Comparison of ENCODE assay signal across 8 cellular contexts in the genomic region with DNA sequence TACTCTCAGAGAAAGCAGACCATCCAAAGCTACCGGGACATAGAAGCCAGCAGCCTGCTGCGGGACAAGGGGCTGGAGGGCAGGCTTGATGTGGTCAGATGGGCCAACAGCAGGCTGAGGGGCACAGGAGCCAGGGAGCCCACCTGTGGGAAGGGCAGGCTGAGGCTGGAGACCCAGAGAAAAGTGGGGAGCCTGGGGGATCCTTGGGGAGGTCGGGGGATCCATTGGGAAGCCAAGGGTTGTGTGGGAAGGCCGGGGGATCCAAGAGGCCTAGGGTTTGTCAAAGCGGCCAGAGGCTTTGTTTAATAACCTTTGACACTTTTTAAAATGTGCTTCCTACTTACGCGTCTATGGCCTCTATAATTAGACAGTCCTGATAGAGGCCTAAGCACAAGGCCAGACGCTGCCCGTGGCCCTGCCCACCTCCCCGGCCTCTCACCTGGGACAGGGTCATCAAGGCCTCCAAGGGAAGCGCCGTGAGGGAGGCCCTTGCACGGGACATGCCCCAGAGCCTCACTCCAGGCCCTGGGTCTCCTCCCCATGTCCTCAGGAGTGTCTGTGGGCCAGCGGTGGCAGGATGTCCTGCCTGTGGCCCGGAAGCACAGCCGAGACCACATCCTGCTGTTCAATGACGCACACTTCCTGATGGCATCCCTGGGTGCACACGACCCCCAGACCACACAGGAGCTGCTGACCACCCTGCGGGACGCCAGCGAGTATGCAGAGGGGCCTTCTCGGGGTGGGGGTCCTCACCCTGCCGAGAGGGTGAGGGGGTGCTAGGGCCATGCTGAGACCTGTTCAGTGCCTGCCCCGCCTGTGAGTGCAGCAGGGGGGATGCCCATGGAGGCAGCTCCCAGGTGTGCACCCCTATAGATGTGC. TPM values are rescaled to one million over a fixed set of nuclear protein-coding genes. Genes with fewer than 3 reads are reported as not detected.
A peak's percentile ranks its signal among the peaks of the same experiment; 100 is the strongest.
DNase-seq lines count a peak whose midpoint lies in the region; ATAC-seq, FAIRE-seq and TF ChIP-seq lines count a peak whose summit lies in the region.

No MANE protein-coding gene starts in this region.

- no peak overlapping the region for H3K4me3 ChIP-seq in uterus

- H3K27ac Mint-ChIP-seq in T-helper 1 cell treated with Interleukin-12 subunit alpha and Interleukin-12 subunit beta and Interleukin-4 antibody, amounts not matched to agents 30 μg/mL and 1 μg/mL, for 36 hours: peak overlapping the region; percentile 81
- H3K27ac Mint-ChIP-seq in activated naive CD4-positive, alpha-beta T cell treated with anti-CD3 and anti-CD28 coated beads for 36 hours: no peak overlapping the region

- peaks cover 4% of the 10 kb centered on the region for H3K9me3 Mint-ChIP-seq in T-helper 1 cell treated with Interleukin-12 subunit alpha and Interleukin-12 subunit beta and Interleukin-4 antibody, amounts not matched to agents 30 μg/mL and 1 μg/mL, for 36 hours
- peaks cover 1% of the 10 kb centered on the region for H3K9me3 Mint-ChIP-seq in activated naive CD4-positive, alpha-beta T cell treated with anti-CD3 and anti-CD28 coated beads for 36 hours

- CTCF ChIA-PET in activated naive CD4-positive, alpha-beta T cell treated with anti-CD3 and anti-CD28 coated beads for 36 hours (lab: Charles Lee): interaction anchor here (1.1 kb wide), 1 partner anchor 166 kb away, joined by 4 read pairs; no protein-coding TSS in a partner anchor

- DNase-seq in GM13977 (ENCODE audit: low spot score) (peak; percentile 89), left lobe of liver (ENCODE audit: low spot score) (no peak), uterus (no peak), RCC 7860 (ENCODE audit: low spot score) (no peak), superior temporal gyrus (ENCODE audit: extremely low spot score) (no peak)
- no peak for DNase-seq in activated naive CD4-positive, alpha-beta T cell treated with anti-CD3 and anti-CD28 coated beads for 36 hours

- intact Hi-C loops in uterus (cut with DNase I; ENCODE audit: low total_unique reads): no loop called here
- intact Hi-C loops in activated naive CD4-positive, alpha-beta T cell treated with anti-CD3 and anti-CD28 coated beads for 36 hours (cut with micrococcal nuclease): no loop called here

- no peak for TF ChIP-seq CTCF in GM13977 (IDR thresholded peaks at IDR 0.05; ENCODE audit: extremely low read depth, insufficient read depth, missing control alignments)
- TF ChIP-seq CTCF in uterus (IDR thresholded peaks at IDR 0.05): no peak

- H3K4me1 Mint-ChIP-seq in T-helper 1 cell treated with Interleukin-12 subunit alpha and Interleukin-12 subunit beta and Interleukin-4 antibody, amounts not matched to agents 30 μg/mL and 1 μg/mL, for 36 hours (ENCODE audit: low read depth): peaks cover 17% of the 10 kb centered on the region
- no peaks in the 10 kb centered on the region for H3K4me1 Mint-ChIP-seq in activated naive CD4-positive, alpha-beta T cell treated with anti-CD3 and anti-CD28 coated beads for 36 hours (ENCODE audit: low read depth)

- ATAC-seq in GM21737 (IDR thresholded peaks at IDR 0.05; ENCODE audit: unreplicated experiment): peak; percentile 66
- ATAC-seq in left lobe of liver: peak; percentile 17

- H3K4me1 ChIP-seq in uterus: no peaks in the 10 kb centered on the region

- H3K4me3 Mint-ChIP-seq in T-helper 1 cell treated with Interleukin-12 subunit alpha and Interleukin-12 subunit beta and Interleukin-4 antibody, amounts not matched to agents 30 μg/mL and 1 μg/mL, for 36 hours: peak overlapping the region; percentile 70
- H3K4me3 Mint-ChIP-seq in activated naive CD4-positive, alpha-beta T cell treated with anti-CD3 and anti-CD28 coated beads for 36 hours: no peak overlapping the region

- no peaks in the 10 kb centered on the region for H3K27me3 Mint-ChIP-seq in T-helper 1 cell treated with Interleukin-12 subunit alpha and Interleukin-12 subunit beta and Interleukin-4 antibody, amounts not matched to agents 30 μg/mL and 1 μg/mL, for 36 hours (ENCODE audit: low read depth)
- no peaks in the 10 kb centered on the region for H3K27me3 Mint-ChIP-seq in activated naive CD4-positive, alpha-beta T cell treated with anti-CD3 and anti-CD28 coated beads for 36 hours (ENCODE audit: low read depth)

- no peaks in the 10 kb centered on the region for H3K36me3 ChIP-seq in uterus

- no peaks in the 10 kb centered on the region for H3K27me3 ChIP-seq in uterus

- peaks cover 38% of the 10 kb centered on the region for H3K36me3 Mint-ChIP-seq in T-helper 1 cell treated with Interleukin-12 subunit alpha and Interleukin-12 subunit beta and Interleukin-4 antibody, amounts not matched to agents 30 μg/mL and 1 μg/mL, for 36 hours (ENCODE audit: low read depth)
- no peaks in the 10 kb centered on the region for H3K36me3 Mint-ChIP-seq in activated naive CD4-positive, alpha-beta T cell treated with anti-CD3 and anti-CD28 coated beads for 36 hours (ENCODE audit: low read depth)

- FAIRE-seq in RCC 7860 (lab: Jason Lieb, UNC): no peak

- TF ChIP-seq POLR2A in uterus (IDR thresholded peaks at IDR 0.05): no peak

- H3K27ac ChIP-seq in uterus: no peak overlapping the region

- in situ Hi-C loops in GM13977 (cut with MboI; ENCODE audit: low pct_unique_long_range_greater_than_20kb, low sequenced_read_pairs, unreplicated experiment): no loop called here

- no peaks in the 10 kb centered on the region for H3K9me3 ChIP-seq in uterus

RNA-seq across cellular contexts. Expression of gene GTSE1, which starts 8.6 kb away (rescaled TPM):
- total RNA-seq in left lobe of liver: 0.63 TPM
- 1 to 10 TPM in 1 of 4 donors, under 1 TPM in 1, not detected in 2; 0.21 to 6.9 TPM for total RNA-seq in uterus
- total RNA-seq in activated naive CD4-positive, alpha-beta T cell treated with anti-CD3 and anti-CD28 coated beads for 36 hours: 10 to 100 TPM; 39.7 to 39.8 TPM

RNA-seq across cellular contexts. Expression of gene TTC38, which starts 20.3 kb away (rescaled TPM):
- total RNA-seq in left lobe of liver: 189 TPM
- total RNA-seq in uterus: 10 to 100 TPM in 3 of 4 donors, 1 to 10 TPM in 1; 7.7 to 50.0 (median 45.0) TPM
- 1 to 10 TPM; 6.1 to 7.2 TPM for total RNA-seq in activated naive CD4-positive, alpha-beta T cell treated with anti-CD3 and anti-CD28 coated beads for 36 hours

RNA-seq across cellular contexts. Expression of gene PKDREJ, which starts 25.0 kb away (rescaled TPM):
- total RNA-seq in left lobe of liver: 0.05 TPM
- under 1 TPM in 2 of 4 donors, not detected in 2; 0.06 to 0.14 TPM for total RNA-seq in uterus
- not detected for total RNA-seq in activated naive CD4-positive, alpha-beta T cell treated with anti-CD3 and anti-CD28 coated beads for 36 hours

RNA-seq across cellular contexts. Expression of gene CDPF1, which starts 38.0 kb away (rescaled TPM):
- total RNA-seq in left lobe of liver: 5.1 TPM
- total RNA-seq in uterus: 10 to 100 TPM in 1 of 4 donors, 1 to 10 TPM in 3; 1.5 to 12.7 (median 4.5) TPM
- 1 to 10 TPM; 6.9 to 8.0 TPM for total RNA-seq in activated naive CD4-positive, alpha-beta T cell treated with anti-CD3 and anti-CD28 coated beads for 36 hours

RNA-seq across cellular contexts. Expression of gene TRMU, which starts 47.4 kb away (rescaled TPM):
- total RNA-seq in left lobe of liver (23.6 TPM), uterus (10 to 100 TPM; 14.1 to 52.5 (median 31.2) TPM)
- 10 to 100 TPM; 57.4 TPM for total RNA-seq in activated naive CD4-positive, alpha-beta T cell treated with anti-CD3 and anti-CD28 coated beads for 36 hours

Comparison
In these comparisons a context has a peak if more than half of its experiments do, and no peak if none do; other contexts are left out.
1. RNA of gene GTSE1, which starts 8.6 kb away (total RNA-seq): 39.7 to 39.8 TPM in activated naive CD4-positive, alpha-beta T cell treated with anti-CD3 and anti-CD28 coated beads for 36 hours; 0.63 TPM in left lobe of liver (single experiment) and 0.21 to 6.9 TPM in uterus; every median in the first group is over 4 times any median in the second.